Comparison of ENCODE assay signal across 25 cellular contexts in genomic region chr3:45477838-45478237, GRCh38.
"Had no signal": no experiment of that assay in that cellular context is flagged by ENCODE, and none has a peak within 500 bp of the region (broad histone marks: within the 10 kb centered on the region; RNA-seq: fewer than 3 reads in every experiment).

No MANE protein-coding gene starts in this region.

- H3K36me3 ChIP-seq: pancreas, right lobe of liver had no signal

- H3K27me3 Mint-ChIP-seq: stimulated activated naive B cell treated with anti-CD40 and anti-IgM and Interleukin-4, amounts not matched to agents 10 μg/mL and 1 μg/mL and 100 μg/mL, for 72 hours; stimulated activated naive CD8-positive, alpha-beta T cell treated with anti-CD3 and anti-CD28 coated beads, Interleukin-15, Interleukin-2, amounts not matched to agents 100 ng/mL and 50 ng/mL, for 24 hours had no signal

- H3K9ac ChIP-seq: neural progenitor cell had no signal

- H3K4me2 ChIP-seq: neural progenitor cell had no signal

- DNase-seq: natural killer cell; occipital lobe; pancreas; psoas muscle; right cardiac atrium; right lobe of liver; sigmoid colon; small intestine; stimulated activated CD4-positive, alpha-beta T cell treated with anti-CD3 and anti-CD28 coated beads, Interleukin-15, amount 100 ng/mL, for 24 hours; stimulated activated CD4-positive, alpha-beta T cell treated with anti-CD3 and anti-CD28 coated beads, Interleukin-2, amount 100 ng/mL, for 24 hours; stimulated activated CD4-positive, alpha-beta T cell treated with anti-CD3 and anti-CD28 coated beads, Interleukin-2, amount 100 ng/mL, for 48 hours; stimulated activated CD4-positive, alpha-beta T cell treated with anti-CD3 and anti-CD28 coated beads, Interleukin-4, amount 100 ng/mL, for 24 hours; stimulated activated naive B cell treated with anti-CD40 and anti-IgM and Interleukin-4, amounts not matched to agents 10 μg/mL and 1 μg/mL and 100 μg/mL, for 72 hours; stimulated activated naive CD4-positive, alpha-beta T cell treated with Interleukin-2 at 50 U/mL for 16 hours; stomach; thyroid gland; trophoblast cell; upper lobe of left lung had no signal

- H3K27ac ChIP-seq: neural progenitor cell, pancreas, psoas muscle, right lobe of liver, sigmoid colon, stomach, thoracic aorta, thyroid gland, tibial nerve, upper lobe of left lung, vagina had no signal

- H3K9me3 Mint-ChIP-seq: natural killer cell; stimulated activated naive CD8-positive, alpha-beta T cell treated with anti-CD3 and anti-CD28 coated beads, Interleukin-15, Interleukin-2, amounts not matched to agents 100 ng/mL and 50 ng/mL, for 24 hours had no signal

- H3K9me3 ChIP-seq: pancreas, right lobe of liver, sigmoid colon, thoracic aorta, thyroid gland, vagina had no signal

- H2AFZ ChIP-seq: neural progenitor cell had no signal

- ATAC-seq: natural killer cell; pancreas; psoas muscle; right cardiac atrium; right lobe of liver; stimulated activated effector memory CD8-positive, alpha-beta T cell treated with anti-CD3 and anti-CD28 coated beads, Interleukin-12 subunit alpha, Interleukin-12 subunit beta, amount 100 ng/mL, for 72 hours; stimulated activated naive B cell treated with anti-CD40 and anti-IgM and Interleukin-4, amounts not matched to agents 10 μg/mL and 1 μg/mL and 100 μg/mL, for 72 hours had no signal

- H3K4me1 Mint-ChIP-seq: natural killer cell; stimulated activated effector memory CD8-positive, alpha-beta T cell treated with anti-CD3 and anti-CD28 coated beads, Interleukin-12 subunit alpha, Interleukin-12 subunit beta, amount 100 ng/mL, for 72 hours had no signal

- H3K27ac Mint-ChIP-seq: natural killer cell; nephron; neural progenitor cell; stimulated activated effector memory CD8-positive, alpha-beta T cell treated with anti-CD3 and anti-CD28 coated beads, Interleukin-12 subunit alpha, Interleukin-12 subunit beta, amount 100 ng/mL, for 72 hours; stimulated activated naive B cell treated with anti-CD40 and anti-IgM and Interleukin-4, amounts not matched to agents 10 μg/mL and 1 μg/mL and 100 μg/mL, for 72 hours; stimulated activated naive CD8-positive, alpha-beta T cell treated with anti-CD3 and anti-CD28 coated beads, Interleukin-15, Interleukin-2, amounts not matched to agents 100 ng/mL and 50 ng/mL, for 24 hours had no signal

- H3K4me3 ChIP-seq: neural progenitor cell, pancreas, psoas muscle, right lobe of liver, sigmoid colon, stomach, thoracic aorta, thyroid gland, tibial nerve, upper lobe of left lung, vagina had no signal

- H3K4me1 ChIP-seq: neural progenitor cell, pancreas, psoas muscle, sigmoid colon, stomach, upper lobe of left lung, vagina had no signal

- H3K4me3 Mint-ChIP-seq: natural killer cell; nephron; neural progenitor cell; stimulated activated effector memory CD8-positive, alpha-beta T cell treated with anti-CD3 and anti-CD28 coated beads, Interleukin-12 subunit alpha, Interleukin-12 subunit beta, amount 100 ng/mL, for 72 hours; stimulated activated naive B cell treated with anti-CD40 and anti-IgM and Interleukin-4, amounts not matched to agents 10 μg/mL and 1 μg/mL and 100 μg/mL, for 72 hours; stimulated activated naive CD8-positive, alpha-beta T cell treated with anti-CD3 and anti-CD28 coated beads, Interleukin-15, Interleukin-2, amounts not matched to agents 100 ng/mL and 50 ng/mL, for 24 hours had no signal

- H3K27me3 ChIP-seq: neural progenitor cell, pancreas, right lobe of liver, sigmoid colon, stomach, thyroid gland, tibial nerve, upper lobe of left lung, vagina had no signal
